In the genomic region with DNA sequence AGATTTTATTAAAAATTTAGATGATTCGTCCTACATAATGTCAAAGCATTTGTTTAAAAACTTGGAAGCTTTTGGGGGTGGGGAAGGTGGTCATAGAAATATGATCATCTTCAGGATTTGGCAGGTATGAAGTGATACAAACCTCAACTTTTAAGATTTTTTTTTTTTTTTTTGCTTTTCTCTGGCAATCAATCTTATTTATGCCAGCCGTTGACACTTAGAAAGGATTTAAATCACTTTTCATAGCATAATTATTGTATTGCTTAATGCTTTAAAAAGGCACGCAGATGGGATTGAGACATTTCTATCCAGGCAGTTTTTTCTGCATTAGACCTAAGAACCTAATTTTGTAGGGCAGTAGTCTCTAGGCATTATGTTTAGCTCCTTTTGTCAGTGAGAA, we compare ENCODE assay signal across 11 cellular contexts.
"Had no signal": no experiment of that assay in that cellular context is flagged by ENCODE, and none has a peak within 500 bp of the region (broad histone marks: within the 10 kb centered on the region; RNA-seq: fewer than 3 reads in every experiment).

No MANE protein-coding gene starts in this region.

- H3K9me3 Mint-ChIP-seq: activated CD4-positive, alpha-beta T cell treated with anti-CD3 and anti-CD28 coated beads, Interleukin-2, amount 10 ng/mL, durations not matched to agents 7 days and 5 days; neural crest cell; stimulated activated naive CD8-positive, alpha-beta T cell treated with anti-CD3 and anti-CD28 coated beads, Interleukin-15, amount 100 ng/mL, for 72 hours; type B pancreatic cell had no signal

- H3K27ac Mint-ChIP-seq: activated CD4-positive, alpha-beta T cell treated with anti-CD3 and anti-CD28 coated beads, Interleukin-2, amount 10 ng/mL, durations not matched to agents 7 days and 5 days; type B pancreatic cell had no signal

- H3K27me3 Mint-ChIP-seq: activated CD4-positive, alpha-beta T cell treated with anti-CD3 and anti-CD28 coated beads, Interleukin-2, amount 10 ng/mL, durations not matched to agents 7 days and 5 days; stimulated activated naive CD8-positive, alpha-beta T cell treated with anti-CD3 and anti-CD28 coated beads, Interleukin-15, amount 100 ng/mL, for 72 hours; type B pancreatic cell had no signal

- H3K9me3 ChIP-seq: spleen had no signal

- H3K4me3 ChIP-seq: spleen had no signal

- H3K27ac ChIP-seq: spleen had no signal

- H3K4me3 Mint-ChIP-seq: activated CD4-positive, alpha-beta T cell treated with anti-CD3 and anti-CD28 coated beads, Interleukin-2, amount 10 ng/mL, durations not matched to agents 7 days and 5 days; neural crest cell; stimulated activated naive CD8-positive, alpha-beta T cell treated with anti-CD3 and anti-CD28 coated beads, Interleukin-15, amount 100 ng/mL, for 72 hours; type B pancreatic cell had no signal

- DNase-seq: activated CD4-positive, alpha-beta T cell treated with anti-CD3 and anti-CD28 coated beads, Interleukin-2, amount 10 ng/mL, durations not matched to agents 7 days and 5 days; activated CD4-positive, CD25-positive, alpha-beta regulatory T cell; activated naive CD4-positive, alpha-beta T cell; activated T-cell treated with anti-CD3 and anti-CD28 coated beads for 4 hours; erythroblast; spleen; stimulated activated naive CD8-positive, alpha-beta T cell treated with anti-CD3 and anti-CD28 coated beads, Interleukin-15, amount 100 ng/mL, for 72 hours had no signal

- H3K27me3 ChIP-seq: spleen had no signal

- ATAC-seq: left lobe of liver, sciatic nerve had no signal
